ENCODE assay signal across 8 cellular contexts in the genomic region with DNA sequence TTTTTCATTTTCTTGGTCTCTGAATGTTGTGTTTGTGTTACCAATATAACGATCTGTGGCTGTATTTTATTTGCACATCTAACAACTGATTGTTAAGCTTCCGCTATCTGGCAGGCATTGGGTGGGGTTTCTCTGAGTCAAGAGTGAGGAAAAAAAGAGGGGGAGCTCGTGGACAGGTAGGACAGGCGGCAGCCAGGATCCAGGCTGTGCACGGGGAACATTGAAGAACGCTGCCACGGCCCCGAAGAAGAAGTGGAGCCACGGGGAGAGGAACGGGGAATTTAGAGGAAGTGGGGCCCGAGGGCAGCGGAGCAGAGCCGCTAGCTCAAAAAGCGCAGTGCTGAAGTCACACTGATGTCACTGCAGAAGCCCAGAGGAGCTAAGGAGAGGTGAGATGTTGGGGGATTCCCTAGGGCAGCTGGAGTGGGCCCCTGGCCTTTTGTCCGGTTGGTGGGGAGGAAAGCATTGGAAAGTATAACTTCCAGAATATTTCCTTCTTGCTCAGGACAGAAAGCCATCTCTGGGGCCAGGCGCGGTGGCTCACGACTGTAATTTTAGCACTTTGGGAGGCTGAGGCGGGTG. TPM values are rescaled to one million over a fixed set of nuclear protein-coding genes. Genes with fewer than 3 reads are reported as not detected.
DNase-seq lines count a peak whose midpoint lies in the region; ATAC-seq and TF ChIP-seq lines count a peak whose summit lies in the region.

No MANE protein-coding gene starts in this region.

- no peaks in the 10 kb centered on the region for H3K36me3 ChIP-seq in OCI-LY3 (replicated peaks; ENCODE audit: low read depth, low read length)
- H3K36me3 ChIP-seq in right atrium auricular region = no peaks in the 10 kb centered on the region

- no peaks in the 10 kb centered on the region for H4K20me1 ChIP-seq in OCI-LY3 (ENCODE audit: insufficient read depth, low read length)

- H3K4me1 ChIP-seq in OCI-LY3 (ENCODE audit: low read length) (peaks cover 43% of the 10 kb centered on the region), right atrium auricular region (peaks cover 0 to 6% of the 10 kb centered on the region in 2 donors)

- peak; percentile 49 for DNase-seq in activated gamma-delta T cell treated with anti-CD3 and anti-CD28 coated beads, Interleukin-2, amount 50 U/mL, for 16 hours (ENCODE audit: low read depth)
- DNase-seq in right atrium auricular region (ENCODE audit: low spot score) = no peak
- peak; percentile 37 for DNase-seq in stimulated activated CD4-positive, alpha-beta T cell treated with anti-CD3 and anti-CD28 coated beads, Interleukin-2, amount 100 ng/mL, for 4 hours (ENCODE audit: low read depth)
- no peak for DNase-seq in NCI-H1048 (lab: John Stamatoyannopoulos, UW)
- no peak for DNase-seq in DMS 273 (lab: John Stamatoyannopoulos, UW; ENCODE audit: unreplicated experiment)

- H3K27me3 ChIP-seq in OCI-LY3 (ENCODE audit: low read depth, low read length) (no peaks in the 10 kb centered on the region), right atrium auricular region (no peaks in the 10 kb centered on the region)

- ATAC-seq in GM18867 (IDR thresholded peaks at IDR 0.05; ENCODE audit: unreplicated experiment) = peak; percentile 66
- peak; percentile 70 for ATAC-seq in HG02885 (IDR thresholded peaks at IDR 0.05; ENCODE audit: poor library complexity, unreplicated experiment)

- TF ChIP-seq CTCF in OCI-LY3 (IDR thresholded peaks at IDR 0.05; ENCODE audit: low read depth, low read length) = no peak
- no peak for TF ChIP-seq CTCF in right atrium auricular region (IDR thresholded peaks at IDR 0.05)

- no peak overlapping the region for H2AFZ ChIP-seq in OCI-LY3 (ENCODE audit: low read depth, low read length)

- H3K9ac ChIP-seq in OCI-LY3 (ENCODE audit: low read length) = peak overlapping the region; percentile 94

- H3K27ac ChIP-seq in OCI-LY3 (ENCODE audit: low read length) = peak overlapping the region; percentile 94
- peak overlapping the region; percentile 36 to 60 for H3K27ac ChIP-seq in right atrium auricular region

- H3K4me2 ChIP-seq in OCI-LY3 (ENCODE audit: low read length) = peak overlapping the region; percentile 98

- no peaks in the 10 kb centered on the region; the same call in 1 of the 2 replicates for H3K79me2 ChIP-seq in OCI-LY3 (ENCODE audit: low read length)

- H3K9me3 ChIP-seq in OCI-LY3 (ENCODE audit: insufficient read depth, low read length) = no peaks in the 10 kb centered on the region
- no peaks in the 10 kb centered on the region for H3K9me3 ChIP-seq in right atrium auricular region

- H3K4me3 ChIP-seq in OCI-LY3 (ENCODE audit: low read length) (peak overlapping the region; percentile 84), right atrium auricular region (peak overlapping the region in 1 of 2 donors; percentile 42)

RNA-seq across cellular contexts. Expression of a gene that starts 20.9 kb away (rescaled TPM):
- 1 to 10 TPM; 6.0 to 8.1 TPM for total RNA-seq in right atrium auricular region

Comparison
In these comparisons a context has a peak if more than half of its experiments do, and no peak if none do; other contexts are left out.
1. DNase-seq: peak in activated gamma-delta T cell treated with anti-CD3 and anti-CD28 coated beads, Interleukin-2, amount 50 U/mL, for 16 hours (single experiment) and stimulated activated CD4-positive, alpha-beta T cell treated with anti-CD3 and anti-CD28 coated beads, Interleukin-2, amount 100 ng/mL, for 4 hours (single experiment); none in right atrium auricular region (single experiment), NCI-H1048 (single experiment) and DMS 273 (single experiment).